8 cellular contexts compared by ENCODE assay signal in the genomic region with DNA sequence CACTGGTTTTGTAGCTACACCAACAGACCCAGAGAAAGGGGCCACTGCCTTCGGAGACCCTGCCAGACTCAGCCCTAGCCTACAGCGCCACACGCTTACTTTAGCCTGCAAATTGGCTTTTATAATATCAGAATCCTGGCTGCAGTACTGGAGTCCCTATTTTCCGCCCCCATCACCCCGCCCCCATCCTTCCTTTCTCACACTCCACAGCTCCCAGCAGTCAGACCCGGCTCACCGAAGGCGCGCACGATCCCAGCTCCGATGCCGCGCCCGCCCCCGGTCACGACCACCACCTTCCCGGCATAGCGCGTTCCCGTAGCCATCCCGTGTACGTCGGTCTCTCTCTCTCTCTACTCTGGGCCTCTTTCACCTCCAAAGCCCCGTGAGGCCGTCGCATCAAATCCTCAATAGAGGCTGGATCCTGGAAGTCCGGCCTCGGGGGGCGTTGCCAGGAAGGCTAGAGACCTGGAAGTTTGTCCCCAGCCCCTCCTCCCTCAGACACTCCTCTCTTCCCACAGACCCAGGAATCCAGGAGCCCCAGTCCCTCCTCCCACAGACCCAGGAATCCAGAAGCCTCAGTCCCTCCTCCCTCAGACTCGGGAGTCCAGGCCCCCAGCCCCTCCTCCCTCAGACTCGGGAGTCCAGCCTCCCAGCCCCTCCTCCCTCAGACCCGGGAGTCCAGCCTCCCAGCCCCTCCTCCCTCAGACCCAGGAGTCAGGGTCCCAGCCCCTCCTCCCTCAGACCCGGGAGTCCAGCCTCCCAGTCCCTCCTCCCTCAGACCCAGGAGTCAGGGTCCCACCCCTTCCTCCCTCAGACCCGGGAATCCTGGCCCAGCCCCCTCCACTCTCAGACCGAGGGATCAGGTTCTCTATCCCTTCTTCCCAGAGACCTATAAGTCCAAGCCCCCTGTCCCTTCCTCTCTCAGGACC. TPM values are rescaled to one million over a fixed set of nuclear protein-coding genes. Genes with fewer than 3 reads are reported as not detected.
DNase-seq lines count a peak whose midpoint lies in the region; ATAC-seq and TF ChIP-seq lines count a peak whose summit lies in the region.

A gene (minus strand): TSS at position 403 of the 929 bp plus-strand sequence. CDS start 80 bp downstream, at position 323.

- no peaks in the 10 kb centered on the region for H3K36me3 ChIP-seq in parathyroid adenoma (ENCODE audit: control insufficient read depth, insufficient read depth, low read length)

- H3K4me1 Mint-ChIP-seq in Calu3 (ENCODE audit: low read depth, unreplicated experiment) (peaks cover 11% of the 10 kb centered on the region), HFFc6 (ENCODE audit: low read depth) (peaks cover 21% of the 10 kb centered on the region)

- H3K27me3 Mint-ChIP-seq in Calu3 (ENCODE audit: unreplicated experiment): no peaks in the 10 kb centered on the region
- peaks cover 10% of the 10 kb centered on the region; the same call in 1 of the 2 replicates for H3K27me3 Mint-ChIP-seq in HFFc6 (ENCODE audit: insufficient read depth)

- peak within 1 kb of the TSS; percentile 96 for H3K4me2 ChIP-seq in parathyroid adenoma (ENCODE audit: low read length)

- H3K36me3 Mint-ChIP-seq in Calu3 (ENCODE audit: insufficient read depth, unreplicated experiment) (peaks cover 32% of the 10 kb centered on the region), HFFc6 (ENCODE audit: low read depth) (peaks cover 6% of the 10 kb centered on the region)

- peak within 1 kb of the TSS; percentile 70 for H3K9ac ChIP-seq in parathyroid adenoma

- H2AFZ ChIP-seq in parathyroid adenoma: peak within 1 kb of the TSS; percentile 93

- H3K9me3 Mint-ChIP-seq in Calu3 (ENCODE audit: low read depth, unreplicated experiment) (no peaks in the 10 kb centered on the region), HFFc6 (no peaks in the 10 kb centered on the region)

- no TSS peak for BruUV-seq in Calu3 (replicated peaks; lab: Mats Ljungman, UMichigan)

- DNase-seq in Calu3: no peak
- peak; percentile 11 for DNase-seq in HFFc6
- DNase-seq in activated CD8-positive, alpha-beta memory T cell treated with anti-CD3 and anti-CD28 coated beads, Interleukin-2, amount 50 U/mL, for 48 hours: peak; percentile 61
- DNase-seq in glomerular endothelial cell (ENCODE audit: extremely low read depth, low read depth, low spot score): no peak

- no peaks in the 10 kb centered on the region for H3K9me3 ChIP-seq in parathyroid adenoma (ENCODE audit: control insufficient read depth, low read length)

- CTCF ChIA-PET in Calu3 (lab: Charles Lee): interaction anchor here (0.5 to 1.0 kb wide), 6 partner anchors 25 to 340 kb away, joined by 3 to 11 read pairs (median 4); a partner anchor contains a TSS

- H3K4me3 ChIP-seq in parathyroid adenoma (ENCODE audit: low read depth, low read length): peak within 1 kb of the TSS; percentile 91

- peak within 1 kb of the TSS; percentile 85 for H3K27ac ChIP-seq in parathyroid adenoma

- H3K4me3 Mint-ChIP-seq in Calu3 (ENCODE audit: low read depth, unreplicated experiment) (no peak within 1 kb of the TSS), HFFc6 (peak within 1 kb of the TSS; percentile 93)

- no peak for ATAC-seq in HG02938 (IDR thresholded peaks at IDR 0.05; ENCODE audit: unreplicated experiment)
- ATAC-seq in HG03025 (IDR thresholded peaks at IDR 0.05; ENCODE audit: low FRiP score, unreplicated experiment): no peak
- ATAC-seq in HG02798 (IDR thresholded peaks at IDR 0.05; ENCODE audit: poor library complexity, unreplicated experiment): no peak

- H3K4me1 ChIP-seq in parathyroid adenoma: no peaks in the 10 kb centered on the region

- peak within 1 kb of the TSS; percentile 10 for H3K27ac Mint-ChIP-seq in Calu3 (ENCODE audit: unreplicated experiment)
- H3K27ac Mint-ChIP-seq in HFFc6: peak within 1 kb of the TSS; percentile 91

- intact Hi-C loops in Calu3 (cut with micrococcal nuclease; ENCODE audit: unreplicated experiment): no loop called here

- H3K79me2 ChIP-seq in parathyroid adenoma: no peaks in the 10 kb centered on the region

- H3K27me3 ChIP-seq in parathyroid adenoma (ENCODE audit: control insufficient read depth, insufficient read depth, low read length): no peaks in the 10 kb centered on the region

- TF ChIP-seq CTCF in Calu3 (IDR thresholded peaks at IDR 0.05; ENCODE audit: unreplicated experiment) (peak; percentile 18), HFFc6 (IDR thresholded peaks at IDR 0.05) (peak; percentile 62), parathyroid adenoma (IDR thresholded peaks at IDR 0.05) (no peak)

RNA-seq across cellular contexts. Expression of the gene that starts here (rescaled TPM):
- total RNA-seq in Calu3 (2022) (2.6 and 5.7 TPM in 2 replicates), glomerular endothelial cell (38.8 and 39.6 TPM in 2 replicates)
- 1 to 10 TPM; 2.9 to 10.0 (median 8.9) TPM for total RNA-seq in HFFc6 (2021; fragmentation: NEBNext Ultra II Directional; extraction: Animal tissue kit (Norgen Biotek cat#: 25700))

Comparison
In these comparisons a context has a peak if more than half of its experiments do, and no peak if none do; other contexts are left out.
1. DNase-seq: peak in HFFc6 (single experiment) and activated CD8-positive, alpha-beta memory T cell treated with anti-CD3 and anti-CD28 coated beads, Interleukin-2, amount 50 U/mL, for 48 hours (single experiment); none in Calu3 (single experiment) and glomerular endothelial cell (single experiment).